In genomic region chr6:42230320-42231034, GRCh38 we compare ENCODE assay signal across 9 cellular contexts. TPM values are rescaled to one million over a fixed set of nuclear protein-coding genes. Genes with fewer than 3 reads are reported as not detected.
DNase-seq lines count a peak whose midpoint lies in the region; ATAC-seq, FAIRE-seq and TF ChIP-seq lines count a peak whose summit lies in the region.
"Had no signal": no experiment of that assay in that cellular context is flagged by ENCODE, and none has a peak within 500 bp of the region (broad histone marks: within the 10 kb centered on the region; RNA-seq: fewer than 3 reads in every experiment).

No MANE protein-coding gene starts in this region.

- H3K9me3 ChIP-seq in A549, result no peaks in the 10 kb centered on the region

- ATAC-seq in A549, result peak in 1 of 2 experiments; percentile 37; a peak in 3 of 6 replicates

- TF ChIP-seq CTCF in A549 (IDR thresholded peaks at IDR 0.05) (peak; percentile 58), GM12865 (IDR thresholded peaks at IDR 0.05; ENCODE audit: insufficient read depth, low read depth, low read length, missing control alignments) (peak; percentile 32), fibroblast of mammary gland (conservative IDR thresholded peaks at IDR 0.05; ENCODE audit: control insufficient read depth, insufficient read depth, low read depth, low read length) (peak; percentile 53)

- WGBS in A549 (ENCODE audit: missing lambda C conversion rate), result 58% methylated on average over 5 of the region's 6 CpGs

- TF ChIP-seq POLR2A in A549 (IDR thresholded peaks at IDR 0.05; ENCODE audit: low read length), result no peak

- H3K4me3 ChIP-seq in A549 (no peak overlapping the region), GM12865 (ENCODE audit: low read depth, low read length) (no peak overlapping the region), fibroblast of mammary gland (ENCODE audit: control insufficient read depth, low read depth, low read length) (no peak overlapping the region)

- POLR2A ChIA-PET in A549 (lab: Yijun Ruan, JAX), result interaction anchor here (0.6 kb wide), 1 partner anchor 14 kb away, joined by 3 read pairs; no protein-coding TSS in a partner anchor

- peak; percentile 62 to 67 for TF ChIP-seq RAD21 in A549 (conservative IDR thresholded peaks at IDR 0.05 in 1 of 2, IDR thresholded peaks at IDR 0.05 in 1 of 2)

- H3K4me1 ChIP-seq in A549, result peaks cover 34% of the 10 kb centered on the region

- FAIRE-seq in A549 (lab: Jason Lieb, UNC), result no peak

- DNase-seq in A549 (ENCODE audit: low read depth in 1 of 2, low spot score in 1 of 2), result peak in 1 of 2 experiments; percentile 40
- no peak for DNase-seq in GM12865 (ENCODE audit: low read depth)
- DNase-seq in RKO (ENCODE audit: low spot score), result peak; percentile 26
- no peak for DNase-seq in fibroblast of mammary gland (ENCODE audit: low read depth)
- no peak for DNase-seq in NCI-H510A treated with DMSO at 0.1 percent for 48 hours (lab: John Stamatoyannopoulos, UW)
- no peak for DNase-seq in stimulated activated CD4-positive, alpha-beta T cell treated with anti-CD3 and anti-CD28 coated beads, Interleukin-2, amount 100 ng/mL, for 48 hours
- no peak for DNase-seq in AML-193 (lab: John Stamatoyannopoulos, UW)
- no peak for DNase-seq in hepatic stellate cell (ENCODE audit: low spot score)
- DNase-seq: NCI-H1105 had no signal

- CTCF ChIA-PET in A549 (lab: Yijun Ruan, JAX), result interaction anchor here (0.6 to 2.5 kb wide), 20 partner anchors 9 to 1923 kb away, joined by 3 to 8 read pairs (median 4); no protein-coding TSS in a partner anchor

- H3K27ac ChIP-seq in A549, result peak overlapping the region; percentile 13 to 23; a peak in 2 of 6 replicates

- no peak overlapping the region for H3K4me2 ChIP-seq in A549

- TF ChIP-seq EP300 in A549 (IDR thresholded peaks at IDR 0.05), result no peak

TF ChIP-seq in A549, 52 proteins besides CTCF, POLR2A, EP300 and RAD21:
- TF ChIP-seq ESRRA (IDR thresholded peaks at IDR 0.05; ENCODE audit: borderline replicate concordance, low read length), result no peak
- peak; percentile 51; the same call in 2 of the 3 replicates for TF ChIP-seq SMC3 (IDR thresholded peaks at IDR 0.05)

RNA-seq across cellular contexts. Expression of gene MRPS10, which starts 12.8 kb away (rescaled TPM):
- polyA plus RNA-seq in A549 (2011; rRNA removed) (41.7 and 60.7 TPM in 2 replicates), A549 (2017; fragmentation: RNase III; extraction: RNeasy Plus Mini Kit Qiagen cat#74134 plus additional on column Dnase treatment) (31.4 to 33.9 TPM (median 31.5 TPM) in 3 replicates)
- 17.3 and 18.9 TPM in 2 replicates for polyA plus RNA-seq in A549 (2012; cell fraction: cytosol; rRNA removed)
- polyA plus RNA-seq in A549 (2012; cell fraction: nucleus; rRNA removed), result 3.7 and 5.0 TPM in 2 replicates
- 8.0 and 8.4 TPM in 2 replicates for polyA minus RNA-seq in A549 (2011; rRNA and poly(A)+ RNA removed)

RNA-seq across cellular contexts. Expression of gene GUCA1B, which starts 35.7 kb away (rescaled TPM):
- polyA plus RNA-seq in A549 (2011; rRNA removed), result 0.62 and 0.82 TPM in 2 replicates
- polyA plus RNA-seq in A549 (2012; cell fraction: cytosol; rRNA removed), result 0.41 and 0.45 TPM in 2 replicates
- polyA plus RNA-seq in A549 (2012; cell fraction: nucleus; rRNA removed), result 1.1 and 2.3 TPM in 2 replicates
- polyA plus RNA-seq in A549 (2017; fragmentation: RNase III; extraction: RNeasy Plus Mini Kit Qiagen cat#74134 plus additional on column Dnase treatment), result 0.90 to 1.0 TPM (median 0.98 TPM) in 3 replicates
- polyA minus RNA-seq in A549 (2011; rRNA and poly(A)+ RNA removed), result 0.54 and 0.74 TPM in 2 replicates

RNA-seq across cellular contexts. Expression of gene GUCA1A, which starts 57.3 kb away (rescaled TPM):
- not detected in 2 replicates for polyA plus RNA-seq in A549 (2011; rRNA removed)
- not detected in 2 replicates for polyA plus RNA-seq in A549 (2012; cell fraction: cytosol; rRNA removed)
- polyA plus RNA-seq in A549 (2012; cell fraction: nucleus; rRNA removed), result not detected in 2 replicates
- not detected in 3 replicates for polyA plus RNA-seq in A549 (2017; fragmentation: RNase III; extraction: RNeasy Plus Mini Kit Qiagen cat#74134 plus additional on column Dnase treatment)
- not detected in 2 replicates for polyA minus RNA-seq in A549 (2011; rRNA and poly(A)+ RNA removed)
